Comparison of ENCODE assay signal across 16 cellular contexts in genomic region chr5:133368009-133368408, GRCh38.
DNase-seq lines count a peak whose midpoint lies in the region; ATAC-seq and TF ChIP-seq lines count a peak whose summit lies in the region.
"Had no signal": no experiment of that assay in that cellular context is flagged by ENCODE, and none has a peak within 500 bp of the region (broad histone marks: within the 10 kb centered on the region; RNA-seq: fewer than 3 reads in every experiment).

No MANE protein-coding gene starts in this region.

- H3K27me3 ChIP-seq in right atrium auricular region (no peaks in the 10 kb centered on the region), heart right ventricle (peaks cover 0 to 22% (median 0%) of the 10 kb centered on the region in 7 donors)
- H3K27me3 ChIP-seq: BLaER1 had no signal

- no peaks in the 10 kb centered on the region for H3K4me1 Mint-ChIP-seq in osteocyte (ENCODE audit: unreplicated experiment)
- no peaks in the 10 kb centered on the region for H3K4me1 Mint-ChIP-seq in activated naive CD8-positive, alpha-beta T cell treated with anti-CD3 and anti-CD28 coated beads, Interleukin-2, amount 50 U/mL, for 24 hours
- H3K4me1 Mint-ChIP-seq: CD8-positive, alpha-beta memory T cell had no signal

- DNase-seq in right atrium auricular region (ENCODE audit: low spot score) (peak; percentile 42), heart right ventricle (no peak), mesenteric fat pad (ENCODE audit: low spot score) (peak; percentile 77), osteocyte (ENCODE audit: extremely low spot score, unreplicated experiment) (peak; percentile 68), HPDE6-E6E7 (ENCODE audit: extremely low spot score) (no peak)
- no peak for DNase-seq in activated naive CD8-positive, alpha-beta T cell treated with anti-CD3 and anti-CD28 coated beads, Interleukin-2, amount 50 U/mL, for 24 hours
- DNase-seq: 8988T; AML-193; Caco-2; CD8-positive, alpha-beta memory T cell; DND-41; GDM1 had no signal

- no peak overlapping the region for H3K4me3 ChIP-seq in right atrium auricular region
- no peak overlapping the region for H3K4me3 ChIP-seq in heart right ventricle
- H3K4me3 ChIP-seq: BLaER1 had no signal

- no peak for ATAC-seq in heart right ventricle
- ATAC-seq in HG03378 (IDR thresholded peaks at IDR 0.05; ENCODE audit: unreplicated experiment): no peak
- no peak for ATAC-seq in activated naive CD8-positive, alpha-beta T cell treated with anti-CD3 and anti-CD28 coated beads, Interleukin-2, amount 50 U/mL, for 24 hours
- ATAC-seq in GM21528 (IDR thresholded peaks at IDR 0.05; ENCODE audit: low FRiP score, unreplicated experiment): no peak
- ATAC-seq: HCT116 had no signal

- no peak overlapping the region for H3K27ac ChIP-seq in right atrium auricular region
- H3K27ac ChIP-seq in heart right ventricle: no peak overlapping the region
- H3K27ac ChIP-seq: BLaER1 had no signal

- no peak overlapping the region for H3K4me3 Mint-ChIP-seq in osteocyte (ENCODE audit: unreplicated experiment)
- H3K4me3 Mint-ChIP-seq in activated naive CD8-positive, alpha-beta T cell treated with anti-CD3 and anti-CD28 coated beads, Interleukin-2, amount 50 U/mL, for 24 hours: no peak overlapping the region
- H3K4me3 Mint-ChIP-seq: CD8-positive, alpha-beta memory T cell had no signal

- H3K9me3 Mint-ChIP-seq in osteocyte (ENCODE audit: unreplicated experiment): no peaks in the 10 kb centered on the region
- H3K9me3 Mint-ChIP-seq in activated naive CD8-positive, alpha-beta T cell treated with anti-CD3 and anti-CD28 coated beads, Interleukin-2, amount 50 U/mL, for 24 hours: no peaks in the 10 kb centered on the region
- H3K9me3 Mint-ChIP-seq: CD8-positive, alpha-beta memory T cell had no signal

- H3K4me1 ChIP-seq in right atrium auricular region: peaks cover 0 to 14% of the 10 kb centered on the region in 2 donors
- H3K4me1 ChIP-seq in heart right ventricle: peaks cover 0 to 10% (median 5%) of the 10 kb centered on the region in 9 donors

- intact Hi-C loops in heart right ventricle (cut with DNase I): no loop called here

- no peak overlapping the region for H3K27ac Mint-ChIP-seq in osteocyte (ENCODE audit: unreplicated experiment)
- no peak overlapping the region for H3K27ac Mint-ChIP-seq in activated naive CD8-positive, alpha-beta T cell treated with anti-CD3 and anti-CD28 coated beads, Interleukin-2, amount 50 U/mL, for 24 hours
- H3K27ac Mint-ChIP-seq: CD8-positive, alpha-beta memory T cell had no signal

- H3K9me3 ChIP-seq in right atrium auricular region (no peaks in the 10 kb centered on the region), heart right ventricle (no peaks in the 10 kb centered on the region)
- H3K9me3 ChIP-seq: BLaER1, Caco-2 had no signal

- WGBS in heart right ventricle, 2 donors: 69 to 76% methylated on average over 2 of the region's 2 CpGs

- TF ChIP-seq CTCF in right atrium auricular region (IDR thresholded peaks at IDR 0.05): no peak
- no peak for TF ChIP-seq CTCF in heart right ventricle (IDR thresholded peaks at IDR 0.05)
- TF ChIP-seq CTCF in osteocyte (IDR thresholded peaks at IDR 0.05): no peak

- H3K36me3 Mint-ChIP-seq in osteocyte (ENCODE audit: unreplicated experiment): no peaks in the 10 kb centered on the region
- H3K36me3 Mint-ChIP-seq in activated naive CD8-positive, alpha-beta T cell treated with anti-CD3 and anti-CD28 coated beads, Interleukin-2, amount 50 U/mL, for 24 hours (ENCODE audit: low read depth): no peaks in the 10 kb centered on the region
- H3K36me3 Mint-ChIP-seq: CD8-positive, alpha-beta memory T cell had no signal

- H3K36me3 ChIP-seq in right atrium auricular region (no peaks in the 10 kb centered on the region), heart right ventricle (no peaks in the 10 kb centered on the region)
- H3K36me3 ChIP-seq: BLaER1 had no signal

- H3K27me3 Mint-ChIP-seq in osteocyte (ENCODE audit: unreplicated experiment): peaks cover 30% of the 10 kb centered on the region
- peaks cover 10% of the 10 kb centered on the region for H3K27me3 Mint-ChIP-seq in activated naive CD8-positive, alpha-beta T cell treated with anti-CD3 and anti-CD28 coated beads, Interleukin-2, amount 50 U/mL, for 24 hours

Comparison
In these comparisons a context has a peak if more than half of its experiments do, and no peak if none do; other contexts are left out.
1. DNase-seq: peak in right atrium auricular region (single experiment), mesenteric fat pad (single experiment) and osteocyte (single experiment); none in heart right ventricle (0 of 2), HPDE6-E6E7 (single experiment) and activated naive CD8-positive, alpha-beta T cell treated with anti-CD3 and anti-CD28 coated beads, Interleukin-2, amount 50 U/mL, for 24 hours (single experiment).